19 cellular contexts compared by ENCODE assay signal in genomic region chr11:122093731-122094130, GRCh38. TPM values are rescaled to one million over a fixed set of nuclear protein-coding genes. Genes with fewer than 3 reads are reported as not detected.
DNase-seq lines count a peak whose midpoint lies in the region; ATAC-seq and TF ChIP-seq lines count a peak whose summit lies in the region.
"Had no signal": no experiment of that assay in that cellular context is flagged by ENCODE, and none has a peak within 500 bp of the region (broad histone marks: within the 10 kb centered on the region; RNA-seq: fewer than 3 reads in every experiment).

No MANE protein-coding gene starts in this region.

- no peak for TF ChIP-seq CTCF in SK-N-SH (IDR thresholded peaks at IDR 0.05)
- no peak for TF ChIP-seq CTCF in dorsolateral prefrontal cortex (IDR thresholded peaks at IDR 0.05 in 54 of 56, conservative IDR thresholded peaks at IDR 0.05 in 2 of 56; ENCODE audit: low read depth in 1 of 56, partially characterized antibody in 56 of 56)
- no peak for TF ChIP-seq CTCF in nephron (IDR thresholded peaks at IDR 0.05; ENCODE audit: unreplicated experiment in 3 of 3)

- no peaks in the 10 kb centered on the region for H3K9me3 ChIP-seq in SK-N-SH

- 77% methylated on average over 4 of the region's 4 CpGs for WGBS in SK-N-SH (ENCODE audit: low lambda C conversion rate)

- POLR2A ChIA-PET in SK-N-SH (lab: Yijun Ruan, JAX), result no interaction called here

- peak overlapping the region in 2 of 3 experiments; percentile 52 to 53 for H3K4me3 Mint-ChIP-seq in nephron
- no peak overlapping the region for H3K4me3 Mint-ChIP-seq in stimulated activated naive CD8-positive, alpha-beta T cell treated with anti-CD3 and anti-CD28 coated beads, Interleukin-15, amount 100 ng/mL, for 72 hours
- H3K4me3 Mint-ChIP-seq: CD8-positive, alpha-beta memory T cell had no signal

- H3K27ac Mint-ChIP-seq in nephron, result peak overlapping the region in 2 of 3 experiments; percentile 54 to 55
- no peak overlapping the region for H3K27ac Mint-ChIP-seq in stimulated activated naive CD8-positive, alpha-beta T cell treated with anti-CD3 and anti-CD28 coated beads, Interleukin-15, amount 100 ng/mL, for 72 hours
- H3K27ac Mint-ChIP-seq: CD8-positive, alpha-beta memory T cell had no signal

- H3K9ac ChIP-seq in SK-N-SH, result no peak overlapping the region
- H3K9ac ChIP-seq: parathyroid adenoma had no signal

- intact Hi-C loops in dorsolateral prefrontal cortex (cut with DNase I), result loop anchor here in 1 of 2 donors (10.0 kb wide), 1 partner anchor 169 kb away; no protein-coding TSS in a partner anchor

- no peaks in the 10 kb centered on the region for H3K27me3 Mint-ChIP-seq in nephron (ENCODE audit: low read depth)
- peaks cover 27% of the 10 kb centered on the region for H3K27me3 Mint-ChIP-seq in stimulated activated naive CD8-positive, alpha-beta T cell treated with anti-CD3 and anti-CD28 coated beads, Interleukin-15, amount 100 ng/mL, for 72 hours

- peak overlapping the region; percentile 89 for H3K4me2 ChIP-seq in SK-N-SH

- peaks cover 50% of the 10 kb centered on the region for H3K4me1 Mint-ChIP-seq in nephron
- no peaks in the 10 kb centered on the region for H3K4me1 Mint-ChIP-seq in stimulated activated naive CD8-positive, alpha-beta T cell treated with anti-CD3 and anti-CD28 coated beads, Interleukin-15, amount 100 ng/mL, for 72 hours
- H3K4me1 Mint-ChIP-seq: CD8-positive, alpha-beta memory T cell had no signal

- peaks cover 65 to 92% of the 10 kb centered on the region in 2 experiments for H3K36me3 ChIP-seq in SK-N-SH (replicated peaks in 1 of 2; ENCODE audit: control insufficient read depth in 1 of 2, insufficient read depth in 2 of 2, low read length in 1 of 2)

- TF ChIP-seq RAD21 in SK-N-SH (IDR thresholded peaks at IDR 0.05; ENCODE audit: low read length), result no peak

- no peak for TF ChIP-seq EP300 in SK-N-SH (IDR thresholded peaks at IDR 0.05; ENCODE audit: borderline replicate concordance in 1 of 2, low read depth in 1 of 2, low read length in 1 of 2)

- H3K9me3 Mint-ChIP-seq in nephron, result no peaks in the 10 kb centered on the region
- no peaks in the 10 kb centered on the region for H3K9me3 Mint-ChIP-seq in stimulated activated naive CD8-positive, alpha-beta T cell treated with anti-CD3 and anti-CD28 coated beads, Interleukin-15, amount 100 ng/mL, for 72 hours

- peaks cover 84% of the 10 kb centered on the region for H3K36me3 Mint-ChIP-seq in nephron (ENCODE audit: low read depth)
- H3K36me3 Mint-ChIP-seq: CD8-positive, alpha-beta memory T cell had no signal

- H2AFZ ChIP-seq in SK-N-SH (ENCODE audit: low read depth), result no peak overlapping the region
- H2AFZ ChIP-seq: parathyroid adenoma had no signal

- no peak for ATAC-seq in stimulated activated naive CD8-positive, alpha-beta T cell treated with anti-CD3 and anti-CD28 coated beads, Interleukin-15, amount 100 ng/mL, for 72 hours

- CTCF ChIA-PET in SK-N-SH (lab: Yijun Ruan, JAX), result interaction anchor here (2.2 kb wide), 1 partner anchor 438 kb away, joined by 10 read pairs; no protein-coding TSS in a partner anchor

- H3F3A ChIP-seq in SK-N-SH (replicated peaks; ENCODE audit: insufficient read depth), result peaks cover 96% of the 10 kb centered on the region

- no peaks in the 10 kb centered on the region for H3K27me3 ChIP-seq in SK-N-SH (ENCODE audit: insufficient read depth)
- no peaks in the 10 kb centered on the region for H3K27me3 ChIP-seq in dorsolateral prefrontal cortex

- H3K9me2 ChIP-seq in SK-N-SH, result no peaks in the 10 kb centered on the region

- H3K27ac ChIP-seq in SK-N-SH (ENCODE audit: low read depth in 2 of 2, low read length in 1 of 2) (peak overlapping the region; percentile 94 to 98), dorsolateral prefrontal cortex (peak overlapping the region in 50 of 59 donors; percentile 9 to 99 (median 98))
- H3K27ac ChIP-seq: parathyroid adenoma had no signal

- peaks cover 74% of the 10 kb centered on the region for H4K20me1 ChIP-seq in SK-N-SH (ENCODE audit: insufficient read depth)

- DNase-seq in A172 (ENCODE audit: low spot score) (peak; percentile 48), SK-N-SH (no peak), dorsolateral prefrontal cortex (no peak), DMS79 treated with DMSO at 0.1 percent for 48 hours (lab: John Stamatoyannopoulos, UW) (no peak), D341Med (ENCODE audit: low spot score) (no peak)
- no peak for DNase-seq in activated CD4-positive, alpha-beta T cell treated with anti-CD3 and anti-CD28 coated beads, Interleukin-2, amount 50 U/mL, for 48 hours
- DNase-seq in stimulated activated naive CD8-positive, alpha-beta T cell treated with anti-CD3 and anti-CD28 coated beads, Interleukin-15, amount 100 ng/mL, for 72 hours, result no peak
- DNase-seq: activated CD4-positive, alpha-beta T cell treated with anti-CD3 and anti-CD28 coated beads, Interleukin-2, amount 50 U/mL, for 4 hours; amygdala; CD8-positive, alpha-beta memory T cell; effector CD8-positive, alpha-beta T cell; heart left ventricle; kidney glomerular epithelial cell; MV-4-11; NCI-H2171 treated with DMSO at 0.1 percent for 48 hours; trophoblast cell had no signal

- H3K4me3 ChIP-seq in SK-N-SH (ENCODE audit: low read depth in 2 of 2, low read length in 1 of 2) (peak overlapping the region in 1 of 2 experiments; percentile 39; a peak in 2 of 4 replicates), dorsolateral prefrontal cortex (peak overlapping the region in 30 of 59 donors; percentile 2 to 91 (median 78))
- H3K4me3 ChIP-seq: heart left ventricle had no signal

- peaks cover 100% of the 10 kb centered on the region for H3K79me2 ChIP-seq in SK-N-SH (ENCODE audit: insufficient read depth)
- H3K79me2 ChIP-seq: parathyroid adenoma had no signal

- H3K4me1 ChIP-seq in SK-N-SH (ENCODE audit: control insufficient read depth in 1 of 2, insufficient read depth in 2 of 2, low read depth in 1 of 2, low read length in 1 of 2), result peaks cover 3 to 59% of the 10 kb centered on the region in 2 experiments; a peak in 3 of 4 replicates
- H3K4me1 ChIP-seq: parathyroid adenoma had no signal

TF ChIP-seq in SK-N-SH, 30 proteins besides CTCF, POLR2A, EP300 and RAD21:
- 0 out of 2 replicates have a peak, but pooled peaks have one; percentile 11 for TF ChIP-seq TCF12 (IDR thresholded peaks at IDR 0.05)
- no peak for TF ChIP-seq SIN3A (IDR thresholded peaks at IDR 0.05; ENCODE audit: borderline replicate concordance, low read depth, low read length)
- peak; percentile 76; the same call in 1 of the 2 replicates for TF ChIP-seq FOSL2 (IDR thresholded peaks at IDR 0.05; ENCODE audit: borderline replicate concordance, low read depth)
- peak; percentile 71; the same call in 1 of the 2 replicates for TF ChIP-seq JUND (IDR thresholded peaks at IDR 0.05)

RNA-seq across cellular contexts. Expression of gene BLID, which starts 22.3 kb away (rescaled TPM):
- total RNA-seq in A172 (2014; rRNA removed; shearing (Covaris generic)), result 1.1 and 1.5 TPM in 2 replicates
- 0.18 TPM in 1 of 2 replicates, not detected in the other for polyA plus RNA-seq in SK-N-SH (2012; rRNA removed)
- not detected in 2 replicates for polyA plus RNA-seq in SK-N-SH (2012; cell fraction: cytosol; rRNA removed)
- 0.27 and 1.1 TPM in 2 replicates for polyA plus RNA-seq in SK-N-SH (2012; cell fraction: nucleus; rRNA removed)
- total RNA-seq in dorsolateral prefrontal cortex, result 10 to 100 TPM in 2 of 120 experiments, 1 to 10 TPM in 117, under 1 TPM in 1; 0.85 to 16.2 (median 3.6) TPM
- total RNA-seq: CD8-positive, alpha-beta memory T cell; heart left ventricle; mononuclear cell had no signal
- polyA plus RNA-seq: CD8-positive, alpha-beta memory T cell; heart left ventricle had no signal

Comparison
In these comparisons a context has a peak if more than half of its experiments do, and no peak if none do; other contexts are left out.
1. H3K27ac Mint-ChIP-seq: peak in nephron (2 of 3); none in stimulated activated naive CD8-positive, alpha-beta T cell treated with anti-CD3 and anti-CD28 coated beads, Interleukin-15, amount 100 ng/mL, for 72 hours (0 of 2).
2. H3K4me3 Mint-ChIP-seq: peak in nephron (2 of 3); none in stimulated activated naive CD8-positive, alpha-beta T cell treated with anti-CD3 and anti-CD28 coated beads, Interleukin-15, amount 100 ng/mL, for 72 hours (0 of 2).